Comparison of ENCODE assay signal across 29 cellular contexts in the genomic region with DNA sequence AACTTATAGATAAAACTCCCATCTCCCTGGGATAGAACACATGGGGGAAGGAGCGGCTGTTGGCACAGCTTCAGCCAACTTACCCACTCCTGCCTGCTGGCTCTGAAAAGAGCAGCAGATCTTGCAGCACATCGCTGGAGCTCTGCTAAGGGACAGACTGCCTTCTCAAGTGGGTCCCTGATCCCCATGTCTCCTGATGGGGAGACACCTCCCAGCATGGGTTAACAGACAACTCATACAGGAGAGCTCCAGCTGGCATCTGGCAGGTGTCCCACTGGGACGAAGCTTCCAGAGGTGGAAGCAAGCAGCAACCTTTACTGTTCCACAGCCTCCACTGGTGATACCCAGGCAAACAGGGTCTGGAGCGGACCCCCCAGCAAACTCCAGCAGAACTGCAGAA.
DNase-seq lines count a peak whose midpoint lies in the region; ATAC-seq, FAIRE-seq and TF ChIP-seq lines count a peak whose summit lies in the region.
"Had no signal": no experiment of that assay in that cellular context is flagged by ENCODE, and none has a peak within 500 bp of the region (broad histone marks: within the 10 kb centered on the region; RNA-seq: fewer than 3 reads in every experiment).

No MANE protein-coding gene starts in this region.

- H3K27me3 ChIP-seq in upper lobe of right lung: no peaks in the 10 kb centered on the region
- no peaks in the 10 kb centered on the region for H3K27me3 ChIP-seq in right cardiac atrium (ENCODE audit: control insufficient read depth, insufficient read depth)
- H3K27me3 ChIP-seq: BE2C, BLaER1 had no signal

- FAIRE-seq in kidney (lab: Jason Lieb, UNC): no peak
- FAIRE-seq: A204.1, GM12878, GM12892, GM18507, GM19239 had no signal

- DNase-seq in Right ventricle myocardium inferior (ENCODE audit: missing footprints) (peak; percentile 46), Right ventricle myocardium superior (no peak), kidney (peak; percentile 27), posterior vena cava (ENCODE audit: low spot score) (peak; percentile 57), upper lobe of right lung (peak; percentile 37), right cardiac atrium (no peak)
- no peak for DNase-seq in activated CD4-positive, alpha-beta T cell treated with anti-CD3 and anti-CD28 coated beads for 4 hours
- DNase-seq: 8988T; ACHN; BE2C; C1 segment of cervical spinal cord; CD4-positive, alpha-beta memory T cell; CD4-positive, CD25-positive, alpha-beta regulatory T cell; CD8-positive, alpha-beta memory T cell; COR-L47; DMS 273 treated with DMSO at 0.1 percent for 48 hours; DMS153; DMS53; DMS79; DND-41; EL; GDM1 had no signal

- H3K9ac ChIP-seq in kidney (ENCODE audit: low read length in 2 of 2): no peak overlapping the region
- H3K9ac ChIP-seq: BLaER1 had no signal

- H3K9me3 ChIP-seq in kidney (ENCODE audit: control insufficient read depth in 1 of 2, low read length in 2 of 2) (no peaks in the 10 kb centered on the region), upper lobe of right lung (no peaks in the 10 kb centered on the region), right cardiac atrium (ENCODE audit: control insufficient read depth, low read length) (no peaks in the 10 kb centered on the region)
- H3K9me3 ChIP-seq: BE2C, BLaER1 had no signal

- H3K4me1 ChIP-seq in kidney (ENCODE audit: control insufficient read depth in 1 of 2, insufficient read depth in 1 of 2, low read depth in 1 of 2, low read length in 2 of 2): no peaks in the 10 kb centered on the region
- no peaks in the 10 kb centered on the region for H3K4me1 ChIP-seq in upper lobe of right lung
- H3K4me1 ChIP-seq in right cardiac atrium (ENCODE audit: control insufficient read depth, insufficient read depth, low read length): no peaks in the 10 kb centered on the region
- H3K4me1 ChIP-seq: BE2C, BLaER1 had no signal

- ATAC-seq in Right ventricle myocardium inferior (no peak), Right ventricle myocardium superior (ENCODE audit: poor library complexity) (no peak), upper lobe of right lung (no peak), GM18870 (IDR thresholded peaks at IDR 0.05; ENCODE audit: unreplicated experiment) (no peak), right cardiac atrium (no peak)
- ATAC-seq: GM12878 had no signal

- H3K4me3 ChIP-seq in kidney (ENCODE audit: low read length in 2 of 2): no peak overlapping the region
- no peak overlapping the region for H3K4me3 ChIP-seq in upper lobe of right lung
- H3K4me3 ChIP-seq in right cardiac atrium (ENCODE audit: low read length): no peak overlapping the region
- H3K4me3 ChIP-seq: BLaER1, GM12878 had no signal

- intact Hi-C loops in Right ventricle myocardium inferior (cut with DNase I) (no loop called here), Right ventricle myocardium superior (cut with DNase I) (no loop called here), kidney (cut with DNase I) (no loop called here), posterior vena cava (cut with DNase I) (no loop called here), upper lobe of right lung (cut with DNase I) (no loop called here), right cardiac atrium (cut with DNase I) (no loop called here)

- TF ChIP-seq CTCF in kidney (IDR thresholded peaks at IDR 0.05; ENCODE audit: borderline replicate concordance, extremely low read depth, insufficient read depth) (no peak), upper lobe of right lung (IDR thresholded peaks at IDR 0.05) (no peak)

- H3K36me3 ChIP-seq in kidney (ENCODE audit: control insufficient read depth in 1 of 2, insufficient read depth in 2 of 2, low read length in 2 of 2) (no peaks in the 10 kb centered on the region), upper lobe of right lung (no peaks in the 10 kb centered on the region)
- H3K36me3 ChIP-seq: BE2C, BLaER1 had no signal

- H3K27ac ChIP-seq in kidney (ENCODE audit: low read depth in 2 of 2, low read length in 2 of 2) (no peak overlapping the region), upper lobe of right lung (no peak overlapping the region), right cardiac atrium (ENCODE audit: low read length) (no peak overlapping the region)
- H3K27ac ChIP-seq: BLaER1 had no signal

- 78% methylated on average over 4 of the region's 4 CpGs for WGBS in right cardiac atrium

Comparison
In these comparisons a context has a peak if more than half of its experiments do, and no peak if none do; other contexts are left out.
1. DNase-seq: peak in Right ventricle myocardium inferior (single experiment), kidney (single experiment), posterior vena cava (single experiment) and upper lobe of right lung (single experiment); none in Right ventricle myocardium superior (single experiment), activated CD4-positive, alpha-beta T cell treated with anti-CD3 and anti-CD28 coated beads for 4 hours (0 of 2) and right cardiac atrium (0 of 3).